1 cellular context compared by ENCODE assay signal in the genomic region with DNA sequence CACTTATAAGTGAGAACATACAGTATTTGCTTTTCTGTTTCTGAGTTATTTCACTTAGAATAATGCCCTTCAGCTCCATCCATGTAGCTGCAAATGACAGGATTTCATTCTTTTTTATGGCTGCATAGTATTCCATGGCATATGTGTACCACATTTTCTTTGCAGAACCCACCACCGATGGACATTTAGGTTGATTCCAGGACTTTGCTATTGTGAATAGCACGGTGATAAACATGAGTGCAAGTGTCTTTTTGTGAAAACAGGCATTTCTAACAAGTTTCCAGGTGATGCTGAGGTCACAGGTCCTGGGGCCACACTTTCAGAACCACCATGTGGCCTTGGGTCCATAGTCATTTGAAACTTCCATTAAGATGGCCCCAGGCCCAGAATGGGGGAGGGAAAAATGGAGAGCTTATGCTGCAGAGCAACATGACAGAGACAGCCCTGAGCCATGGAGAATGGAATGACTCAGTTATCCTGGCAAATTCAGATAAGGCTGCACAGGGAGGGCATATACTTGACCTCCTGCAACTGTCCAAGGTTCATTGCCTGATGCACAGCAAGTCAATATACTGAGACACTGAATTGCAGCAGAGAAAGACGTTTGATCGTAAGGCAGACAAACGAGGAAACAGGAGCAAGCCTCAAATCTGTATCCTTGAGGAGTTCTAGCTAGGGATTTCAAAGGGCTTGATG.
TF ChIP-seq lines count a peak whose summit lies in the region.

No MANE protein-coding gene starts in this region.

TF ChIP-seq in H1, 55 proteins besides CTCF, POLR2A, EP300 and RAD21:
- TF ChIP-seq NRF1 (IDR thresholded peaks at IDR 0.05; ENCODE audit: low read depth, low read length) (no peak), SP2 (IDR thresholded peaks at IDR 0.05; ENCODE audit: low read length) (no peak), RBBP5 (IDR thresholded peaks at IDR 0.05; ENCODE audit: borderline replicate concordance, low read depth, low read length) (0 out of 2 replicates have a peak, but pooled peaks have one; percentile 52), PHF8 (conservative IDR thresholded peaks at IDR 0.05; ENCODE audit: low read depth, low read length) (no peak), KDM1A (IDR thresholded peaks at IDR 0.05; ENCODE audit: borderline replicate concordance, low read length) (peak; percentile 92)
